32 cellular contexts compared by ENCODE assay signal in genomic region chr10:106804992-106805391, GRCh38.
"Had no signal": no experiment of that assay in that cellular context is flagged by ENCODE, and none has a peak within 500 bp of the region (broad histone marks: within the 10 kb centered on the region; RNA-seq: fewer than 3 reads in every experiment).

No MANE protein-coding gene starts in this region.

- H3K36me3 ChIP-seq: adrenal gland, brain microvascular endothelial cell, breast epithelium had no signal

- DNase-seq: activated B cell treated with CpG ODN at 0.5 μM for 24 hours; activated CD4-positive, alpha-beta memory T cell treated with anti-CD3 and anti-CD28 coated beads for 36 hours; activated CD4-positive, alpha-beta T cell treated with anti-CD3 and anti-CD28 coated beads for 4 hours; activated CD4-positive, alpha-beta T cell treated with anti-CD3 and anti-CD28 coated beads, Interleukin-2, amount 10 ng/mL, durations not matched to agents 24 days and 14 days; activated CD4-positive, alpha-beta T cell treated with anti-CD3 and anti-CD28 coated beads, Interleukin-2, amount 50 U/mL, for 1 hour; activated CD4-positive, alpha-beta T cell treated with anti-CD3 and anti-CD28 coated beads, Interleukin-2, amount 50 U/mL, for 4 hours; activated CD4-positive, CD25-positive, alpha-beta regulatory T cell treated with anti-CD3 and anti-CD28 coated beads, Interleukin-2, amount 50 U/mL, for 72 hours; activated CD8-positive, alpha-beta memory T cell treated with anti-CD3 and anti-CD28 coated beads, Interleukin-2, amount 50 U/mL, for 4 hours; activated CD8-positive, alpha-beta T cell treated with anti-CD3 and anti-CD28 coated beads for 36 hours; activated effector memory CD4-positive, alpha-beta T cell treated with anti-CD3 and anti-CD28 coated beads, Interleukin-2, amount 50 U/mL, for 16 hours; activated gamma-delta T cell treated with Interleukin-2 at 50 U/mL for 16 hours; activated naive CD4-positive, alpha-beta T cell; activated naive CD4-positive, alpha-beta T cell treated with anti-CD3 and anti-CD28 coated beads for 36 hours; activated naive CD4-positive, alpha-beta T cell treated with anti-CD3 and anti-CD28 coated beads, Interleukin-2, amount 50 U/mL, for 16 hours; activated naive CD8-positive, alpha-beta T cell treated with anti-CD3 and anti-CD28 coated beads for 36 hours; activated T-cell treated with anti-CD3 and anti-CD28 coated beads for 4 hours; activated T-cell treated with anti-CD3 and anti-CD28 coated beads, Interleukin-2, amount 50 U/mL, for 1 hour; activated T-cell treated with anti-CD3 and anti-CD28 coated beads, Interleukin-2, amount 50 U/mL, for 4 hours; activated T-cell treated with anti-CD3 and anti-CD28 coated beads, Interleukin-2, amount 50 U/mL, for 72 hours; adrenal gland; amniotic stem cell; aorta; body of pancreas; brain microvascular endothelial cell; caudate nucleus; cerebellar nuclear complex; T-helper 17 cell; T1000 had no signal

- H3K27me3 ChIP-seq: adrenal gland, body of pancreas, brain microvascular endothelial cell, breast epithelium had no signal

- H3K4me3 ChIP-seq: adrenal gland, body of pancreas, breast epithelium had no signal

- H3K4me1 ChIP-seq: adrenal gland, body of pancreas, breast epithelium had no signal

- ATAC-seq: activated CD8-positive, alpha-beta T cell treated with anti-CD3 and anti-CD28 coated beads for 36 hours; activated naive CD4-positive, alpha-beta T cell treated with anti-CD3 and anti-CD28 coated beads, Interleukin-2, amount 50 U/mL, for 72 hours; activated T-cell treated with anti-CD3 and anti-CD28 coated beads, Interleukin-2, amount 50 U/mL, for 4 hours; activated T-cell treated with anti-CD3 and anti-CD28 coated beads, Interleukin-2, amount 50 U/mL, for 72 hours; activated T-helper 17 cell treated with anti-CD3 and anti-CD28 coated beads, Interleukin-2, amount 50 U/mL, for 72 hours; body of pancreas; T-helper 17 cell had no signal

- H3K27ac ChIP-seq: adrenal gland, body of pancreas, brain microvascular endothelial cell, breast epithelium, VCaP had no signal

- H3K9me3 ChIP-seq: adrenal gland, body of pancreas, breast epithelium had no signal
